ENCODE assay signal across 27 cellular contexts in the genomic region with DNA sequence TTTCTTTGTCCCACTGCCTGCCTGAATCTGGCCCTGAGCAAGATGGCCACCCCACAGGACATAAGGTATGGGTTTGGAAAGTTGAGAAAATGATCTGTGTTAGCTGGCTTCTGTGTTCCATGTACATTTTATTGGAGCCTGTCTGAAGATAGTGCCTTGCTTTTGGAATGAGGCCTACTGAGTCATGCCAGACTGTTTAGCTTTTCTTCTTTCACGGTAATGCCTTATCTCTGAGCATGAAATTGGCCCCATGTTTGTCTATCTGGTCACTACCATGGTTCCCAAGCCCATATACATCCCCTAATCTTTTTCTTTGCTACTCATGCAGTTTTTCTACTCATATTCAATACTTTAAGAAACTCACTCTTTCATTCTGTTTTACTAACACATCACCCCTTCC.
DNase-seq lines count a peak whose midpoint lies in the region; ATAC-seq and TF ChIP-seq lines count a peak whose summit lies in the region.
"Had no signal": no experiment of that assay in that cellular context is flagged by ENCODE, and none has a peak within 500 bp of the region (broad histone marks: within the 10 kb centered on the region; RNA-seq: fewer than 3 reads in every experiment).

No MANE protein-coding gene starts in this region.

- H3K27me3 Mint-ChIP-seq in immature natural killer cell (ENCODE audit: low read depth in 3 of 3) = peaks cover 0 to 9% (median 4%) of the 10 kb centered on the region in 3 donors

- POLR2A ChIA-PET in AG04450 (lab: Yijun Ruan, JAX) = interaction anchor here (0.8 kb wide), 1 partner anchor 9 kb away, joined by 4 read pairs; no protein-coding TSS in a partner anchor

- H3K27ac ChIP-seq in AG04450 (ENCODE audit: low read depth, low read length) = no peak overlapping the region
- 0 out of 2 replicates have a peak overlapping the region, but pooled peaks have one; percentile 2 for H3K27ac ChIP-seq in VCaP
- no peak overlapping the region for H3K27ac ChIP-seq in fibroblast of lung (ENCODE audit: insufficient read depth, low read length)
- no peak overlapping the region for H3K27ac ChIP-seq in left ventricle myocardium inferior (replicated peaks)
- H3K27ac ChIP-seq: epithelial cell of prostate, pancreas, SK-N-MC, suprapubic skin had no signal

- H3K36me3 Mint-ChIP-seq in immature natural killer cell = peaks cover 0 to 4% (median 0%) of the 10 kb centered on the region in 3 donors

- H3K4me1 Mint-ChIP-seq in immature natural killer cell = no peaks in the 10 kb centered on the region
- H3K4me1 Mint-ChIP-seq: stimulated activated memory B cell treated with anti-CD40 and anti-IgM and Interleukin-4, amounts not matched to agents 10 μg/mL and 1 μg/mL and 100 μg/mL, for 72 hours had no signal

- H3K27me3 ChIP-seq in AG04450 (ENCODE audit: control insufficient read depth, insufficient read depth, low read length) (no peaks in the 10 kb centered on the region), fibroblast of lung (ENCODE audit: control insufficient read depth, insufficient read depth, low read length) (no peaks in the 10 kb centered on the region), left ventricle myocardium inferior (ENCODE audit: low read depth) (no peaks in the 10 kb centered on the region)
- H3K27me3 ChIP-seq: pancreas, suprapubic skin had no signal

- no peak overlapping the region for H3K4me2 ChIP-seq in fibroblast of lung (ENCODE audit: extremely low read depth, insufficient read depth, low read length)

- H2AFZ ChIP-seq in fibroblast of lung (ENCODE audit: low read length) = no peak overlapping the region

- no peaks in the 10 kb centered on the region for H3K79me2 ChIP-seq in fibroblast of lung (ENCODE audit: control insufficient read depth, insufficient read depth, low read length)

- H3K27ac Mint-ChIP-seq in immature natural killer cell = no peak overlapping the region
- H3K27ac Mint-ChIP-seq: activated naive CD4-positive, alpha-beta T cell treated with anti-CD3 and anti-CD28 coated beads for 36 hours; nephron; stimulated activated memory B cell treated with anti-CD40 and anti-IgM and Interleukin-4, amounts not matched to agents 10 μg/mL and 1 μg/mL and 100 μg/mL, for 72 hours had no signal

- H3K9me3 Mint-ChIP-seq in immature natural killer cell = peaks cover 0 to 3% (median 0%) of the 10 kb centered on the region in 6 donors
- H3K9me3 Mint-ChIP-seq: activated naive CD4-positive, alpha-beta T cell treated with anti-CD3 and anti-CD28 coated beads for 36 hours; nephron had no signal

- H3K4me1 ChIP-seq in fibroblast of lung (ENCODE audit: control insufficient read depth, extremely low read depth, insufficient read depth, low read length) (no peaks in the 10 kb centered on the region), left ventricle myocardium inferior (no peaks in the 10 kb centered on the region)
- H3K4me1 ChIP-seq: pancreas, suprapubic skin had no signal

- H4K20me1 ChIP-seq in fibroblast of lung (ENCODE audit: control insufficient read depth, extremely low read depth, insufficient read depth, low read length) = no peaks in the 10 kb centered on the region

- DNase-seq in AG04450 (ENCODE audit: low read depth, low spot score) (peak; percentile 30), HCEC 1CT (peak; percentile 38), fibroblast of lung (ENCODE audit: low read depth in 2 of 2) (peak; percentile 41 to 91), DMS153 treated with DMSO at 0.1 percent for 48 hours (lab: John Stamatoyannopoulos, UW; ENCODE audit: unreplicated experiment) (no peak), left ventricle myocardium inferior (no peak), immature natural killer cell (no peak)
- DNase-seq: 8988T; activated CD4-positive, alpha-beta T cell treated with anti-CD3 and anti-CD28 coated beads for 48 hours; activated naive CD4-positive, alpha-beta T cell treated with anti-CD3 and anti-CD28 coated beads for 36 hours; activated T-cell treated with anti-CD3 and anti-CD28 coated beads, Interleukin-2, amount 50 U/mL, for 48 hours; aorta; DMS79; Karpas-422; NCI-H1694; NCI-H2171; NCI-H524; pancreas; RPMI8226; stimulated activated CD4-positive, alpha-beta T cell treated with anti-CD3 and anti-CD28 coated beads, Interleukin-4, amount 100 ng/mL, for 1 hour; T-helper 2 cell had no signal

- H3K9ac ChIP-seq in fibroblast of lung (ENCODE audit: insufficient read depth, low read length) = no peak overlapping the region

- CTCF ChIA-PET in AG04450 (lab: Charles Lee) = interaction anchor here (1.1 to 1.6 kb wide), 3 partner anchors 50 to 937 kb away, joined by 3 to 8 read pairs (median 6); no protein-coding TSS in a partner anchor

- no peaks in the 10 kb centered on the region for H3K36me3 ChIP-seq in fibroblast of lung (ENCODE audit: control insufficient read depth, insufficient read depth, low read length)
- H3K36me3 ChIP-seq in left ventricle myocardium inferior = no peaks in the 10 kb centered on the region
- H3K36me3 ChIP-seq: pancreas, suprapubic skin had no signal

- intact Hi-C loops in left ventricle myocardium inferior (cut with micrococcal nuclease) = no loop called here

- no peak for ATAC-seq in HG02973 (IDR thresholded peaks at IDR 0.05; ENCODE audit: unreplicated experiment)
- ATAC-seq: pancreas; stimulated activated memory B cell treated with anti-CD40 and anti-IgM and Interleukin-4, amounts not matched to agents 10 μg/mL and 1 μg/mL and 100 μg/mL, for 72 hours had no signal

- no peak overlapping the region for H3K4me3 Mint-ChIP-seq in immature natural killer cell
- H3K4me3 Mint-ChIP-seq: activated naive CD4-positive, alpha-beta T cell treated with anti-CD3 and anti-CD28 coated beads for 36 hours; nephron; stimulated activated memory B cell treated with anti-CD40 and anti-IgM and Interleukin-4, amounts not matched to agents 10 μg/mL and 1 μg/mL and 100 μg/mL, for 72 hours had no signal

- TF ChIP-seq CTCF in AG04450 (IDR thresholded peaks at IDR 0.05; ENCODE audit: low read depth, low read length) = no peak
- no peak for TF ChIP-seq CTCF in VCaP (conservative IDR thresholded peaks at IDR 0.05)
- no peak for TF ChIP-seq CTCF in fibroblast of lung (conservative IDR thresholded peaks at IDR 0.05 in 1 of 2, IDR thresholded peaks at IDR 0.05 in 1 of 2; ENCODE audit: low read depth in 1 of 2, low read length in 2 of 2)
- no peak for TF ChIP-seq CTCF in left ventricle myocardium inferior (IDR thresholded peaks at IDR 0.05; ENCODE audit: borderline replicate concordance)

- H3K4me3 ChIP-seq in AG04450 (ENCODE audit: low read depth, low read length) (no peak overlapping the region), fibroblast of lung (replicated peaks in 1 of 4; ENCODE audit: control extremely low read depth in 1 of 4, insufficient read depth in 1 of 4, low read depth in 3 of 4, low read length in 4 of 4) (no peak overlapping the region), left ventricle myocardium inferior (no peak overlapping the region)
- H3K4me3 ChIP-seq: pancreas, SK-N-MC, suprapubic skin had no signal

- peaks cover 4% of the 10 kb centered on the region; the same call in 1 of the 2 replicates for H3K9me3 ChIP-seq in AG04450 (ENCODE audit: control insufficient read depth, insufficient read depth, low read length)
- no peaks in the 10 kb centered on the region for H3K9me3 ChIP-seq in fibroblast of lung (ENCODE audit: control insufficient read depth, insufficient read depth, low read depth, low read length)
- peaks cover 8% of the 10 kb centered on the region for H3K9me3 ChIP-seq in left ventricle myocardium inferior (replicated peaks)
- H3K9me3 ChIP-seq: pancreas, suprapubic skin had no signal

Comparison
In these comparisons a context has a peak if more than half of its experiments do, and no peak if none do; other contexts are left out.
1. DNase-seq: peak in AG04450 (single experiment), HCEC 1CT (single experiment) and fibroblast of lung (2 of 2); none in DMS153 treated with DMSO at 0.1 percent for 48 hours (single experiment), left ventricle myocardium inferior (single experiment) and immature natural killer cell (0 of 3).